In genomic region chr19:4686700-4687099, GRCh38 we compare ENCODE assay signal across 23 cellular contexts.
"Had no signal": no experiment of that assay in that cellular context is flagged by ENCODE, and none has a peak within 500 bp of the region (broad histone marks: within the 10 kb centered on the region; RNA-seq: fewer than 3 reads in every experiment).

No MANE protein-coding gene starts in this region.

- H3K9me3 ChIP-seq: mucosa of descending colon, prostate gland, right atrium auricular region, sigmoid colon, testis, tibial artery had no signal

- H3K27ac ChIP-seq: neural progenitor cell, prostate gland, right atrium auricular region, sigmoid colon, testis, tibial artery had no signal

- H3K9ac ChIP-seq: neural progenitor cell had no signal

- H3K4me3 Mint-ChIP-seq: effector memory CD8-positive, alpha-beta T cell; mesothelial cell of epicardium; naive thymus-derived CD4-positive, alpha-beta T cell; nephron; neural progenitor cell; stimulated activated effector memory CD8-positive, alpha-beta T cell treated with anti-CD3 and anti-CD28 coated beads, Interleukin-12 subunit alpha, Interleukin-12 subunit beta, amount 100 ng/mL, for 72 hours; type B pancreatic cell had no signal

- H2AFZ ChIP-seq: neural progenitor cell had no signal

- H3K27ac Mint-ChIP-seq: mesothelial cell of epicardium; nephron; neural progenitor cell; stimulated activated effector memory CD8-positive, alpha-beta T cell treated with anti-CD3 and anti-CD28 coated beads, Interleukin-12 subunit alpha, Interleukin-12 subunit beta, amount 100 ng/mL, for 72 hours; type B pancreatic cell had no signal

- H3K27me3 ChIP-seq: neural progenitor cell, right atrium auricular region, sigmoid colon, testis, tibial artery had no signal

- H3K4me2 ChIP-seq: neural progenitor cell had no signal

- DNase-seq: cortex of kidney; effector memory CD8-positive, alpha-beta T cell; mesenchymal stem cell; mucosa of descending colon; naive thymus-derived CD4-positive, alpha-beta T cell; nucleus accumbens; sigmoid colon; stimulated activated CD4-positive, alpha-beta T cell treated with anti-CD3 and anti-CD28 coated beads, Interleukin-2, amount 100 ng/mL, for 24 hours; stimulated activated CD4-positive, alpha-beta T cell treated with anti-CD3 and anti-CD28 coated beads, Interleukin-4, amount 100 ng/mL, for 24 hours; stimulated activated naive CD8-positive, alpha-beta T cell treated with anti-CD3 and anti-CD28 coated beads, Interleukin-15, Interleukin-2, amounts not matched to agents 100 U/mL and 50 U/mL, for 24 hours; substantia nigra; testis; tibial artery had no signal

- H3K36me3 ChIP-seq: neural progenitor cell had no signal

- ATAC-seq: effector memory CD8-positive, alpha-beta T cell; left lobe of liver; mucosa of descending colon; naive thymus-derived CD4-positive, alpha-beta T cell; stimulated activated effector memory CD8-positive, alpha-beta T cell treated with anti-CD3 and anti-CD28 coated beads, Interleukin-12 subunit alpha, Interleukin-12 subunit beta, amount 100 ng/mL, for 72 hours; stimulated activated naive CD8-positive, alpha-beta T cell treated with anti-CD3 and anti-CD28 coated beads, Interleukin-15, Interleukin-2, amounts not matched to agents 100 U/mL and 50 U/mL, for 24 hours had no signal

- H3K9me3 Mint-ChIP-seq: effector memory CD8-positive, alpha-beta T cell; mesothelial cell of epicardium; nephron; neural progenitor cell; stimulated activated effector memory CD8-positive, alpha-beta T cell treated with anti-CD3 and anti-CD28 coated beads, Interleukin-12 subunit alpha, Interleukin-12 subunit beta, amount 100 ng/mL, for 72 hours; type B pancreatic cell had no signal

- H3K4me1 ChIP-seq: neural progenitor cell, prostate gland, sigmoid colon, testis, tibial artery had no signal

- H3K4me3 ChIP-seq: mucosa of descending colon, neural progenitor cell, prostate gland, right atrium auricular region, sigmoid colon, testis, tibial artery had no signal

- H3K27me3 Mint-ChIP-seq: effector memory CD8-positive, alpha-beta T cell; naive thymus-derived CD4-positive, alpha-beta T cell; type B pancreatic cell had no signal

- FAIRE-seq: frontal cortex, keratinocyte had no signal

- H3K4me1 Mint-ChIP-seq: mesothelial cell of epicardium; naive thymus-derived CD4-positive, alpha-beta T cell; nephron; neural progenitor cell; stimulated activated effector memory CD8-positive, alpha-beta T cell treated with anti-CD3 and anti-CD28 coated beads, Interleukin-12 subunit alpha, Interleukin-12 subunit beta, amount 100 ng/mL, for 72 hours had no signal
